Comparison of ENCODE assay signal across 29 cellular contexts in the genomic region with DNA sequence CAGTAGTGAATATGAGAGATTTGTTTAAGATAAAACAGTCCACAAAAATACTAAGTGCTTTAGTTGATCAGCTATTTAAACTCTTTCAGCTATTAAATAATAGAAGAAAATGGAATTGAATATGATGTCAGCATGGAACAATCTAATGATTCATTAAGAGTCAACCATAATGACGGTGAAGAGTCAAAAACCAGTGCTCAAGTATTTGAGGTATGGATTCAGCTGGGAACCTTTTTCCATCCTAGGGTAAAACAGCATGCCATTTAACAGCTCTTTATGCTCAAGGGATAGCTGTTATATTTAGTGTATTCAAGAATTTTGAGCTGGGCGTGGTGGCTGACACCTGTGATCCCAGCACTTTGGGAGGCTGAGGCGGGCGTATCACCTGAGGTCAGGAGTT. TPM values are rescaled to one million over a fixed set of nuclear protein-coding genes. Genes with fewer than 3 reads are reported as not detected.
DNase-seq lines count a peak whose midpoint lies in the region; ATAC-seq, FAIRE-seq and TF ChIP-seq lines count a peak whose summit lies in the region.
"Had no signal": no experiment of that assay in that cellular context is flagged by ENCODE, and none has a peak within 500 bp of the region (broad histone marks: within the 10 kb centered on the region; RNA-seq: fewer than 3 reads in every experiment).

No MANE protein-coding gene starts in this region.

- WGBS in upper lobe of left lung, 2 donors: 93 to 98% methylated on average over 4 of the region's 4 CpGs
- 96 to 97% methylated on average over 4 of the region's 4 CpGs for WGBS in sigmoid colon, 2 donors

- POLR2A ChIA-PET in PC-3 (lab: Charles Lee; ENCODE audit: unreplicated experiment): no interaction called here

- H3K36me3 ChIP-seq in PC-3 (ENCODE audit: low read depth, low read length) (no peaks in the 10 kb centered on the region), kidney (ENCODE audit: control insufficient read depth in 1 of 2, insufficient read depth in 2 of 2, low read length in 2 of 2) (no peaks in the 10 kb centered on the region), upper lobe of left lung (peaks cover 0 to 13% (median 2%) of the 10 kb centered on the region in 4 donors), sigmoid colon (peaks cover 0 to 49% (median 3%) of the 10 kb centered on the region in 4 donors)

- no peaks in the 10 kb centered on the region for H3K79me2 ChIP-seq in PC-3 (ENCODE audit: low read length)

- peak; percentile 23 for DNase-seq in AG10803 (ENCODE audit: low read depth)
- peak; percentile 24 for DNase-seq in PC-3
- DNase-seq in choroid plexus epithelial cell (ENCODE audit: low read depth): peak; percentile 67
- DNase-seq in kidney tubule cell (ENCODE audit: low spot score): peak; percentile 42
- DNase-seq in kidney: no peak
- no peak for DNase-seq in upper lobe of left lung
- DNase-seq in sigmoid colon: no peak
- DNase-seq in LoVo (ENCODE audit: low spot score): no peak
- DNase-seq: activated CD4-positive, alpha-beta T cell treated with anti-CD3 and anti-CD28 coated beads for 48 hours; activated CD8-positive, alpha-beta memory T cell treated with anti-CD3 and anti-CD28 coated beads for 24 hours; activated T-cell treated with anti-CD3 and anti-CD28 coated beads for 4 hours; anterior cingulate cortex; CD4-positive, alpha-beta memory T cell; central memory CD4-positive, alpha-beta T cell; left colon; NCI-H146; NCI-H345; NCI-H69; SHP77 treated with DMSO at 0.1 percent for 48 hours; stimulated activated naive B cell treated with anti-CD40 and anti-IgM and Interleukin-4, amounts not matched to agents 10 μg/mL and 1 μg/mL and 100 μg/mL, for 72 hours; upper lobe of right lung had no signal

- H3K27ac ChIP-seq in PC-3 (ENCODE audit: low read length): no peak overlapping the region
- H3K27ac ChIP-seq in kidney (ENCODE audit: low read depth in 2 of 2, low read length in 2 of 2): no peak overlapping the region
- H3K27ac ChIP-seq in upper lobe of left lung: no peak overlapping the region
- no peak overlapping the region for H3K27ac ChIP-seq in sigmoid colon
- H3K27ac ChIP-seq: A549, gastroesophageal sphincter, upper lobe of right lung, VCaP had no signal

- H3F3A ChIP-seq in PC-3 (ENCODE audit: low read length, unreplicated experiment): no peaks in the 10 kb centered on the region

- H3K4me3 ChIP-seq in AG10803 (ENCODE audit: low read length) (no peak overlapping the region), PC-3 (ENCODE audit: low read length) (no peak overlapping the region), choroid plexus epithelial cell (ENCODE audit: low read depth, low read length) (no peak overlapping the region), kidney (ENCODE audit: low read length in 2 of 2) (no peak overlapping the region), upper lobe of left lung (no peak overlapping the region), sigmoid colon (no peak overlapping the region)
- H3K4me3 ChIP-seq: A549, gastroesophageal sphincter, GM12878, upper lobe of right lung had no signal

- no peak overlapping the region for H2AFZ ChIP-seq in PC-3 (ENCODE audit: low read length)

- CTCF ChIA-PET in PC-3 (lab: Charles Lee): interaction anchor here (0.5 kb wide), 1 partner anchor 29 kb away, joined by 4 read pairs; no protein-coding TSS in a partner anchor

- no peaks in the 10 kb centered on the region for H3K9me3 ChIP-seq in PC-3 (ENCODE audit: low read length)
- H3K9me3 ChIP-seq in kidney (ENCODE audit: control insufficient read depth in 1 of 2, low read length in 2 of 2): peaks cover 0 to 3% of the 10 kb centered on the region in 2 donors
- no peaks in the 10 kb centered on the region for H3K9me3 ChIP-seq in upper lobe of left lung
- H3K9me3 ChIP-seq in sigmoid colon: peaks cover 0 to 2% (median 0%) of the 10 kb centered on the region in 4 donors
- H3K9me3 ChIP-seq: A549, upper lobe of right lung had no signal

- intact Hi-C loops in PC-3 (cut with micrococcal nuclease) (no loop called here), kidney (cut with DNase I) (no loop called here), sigmoid colon (cut with DNase I) (no loop called here)

- TF ChIP-seq POLR2A in upper lobe of left lung (IDR thresholded peaks at IDR 0.05) (no peak), sigmoid colon (IDR thresholded peaks at IDR 0.05) (no peak)

- no peak for TF ChIP-seq CTCF in AG10803 (conservative IDR thresholded peaks at IDR 0.05; ENCODE audit: low read length)
- no peak for TF ChIP-seq CTCF in PC-3 (conservative IDR thresholded peaks at IDR 0.05; ENCODE audit: low read depth, low read length)
- no peak for TF ChIP-seq CTCF in choroid plexus epithelial cell (conservative IDR thresholded peaks at IDR 0.05; ENCODE audit: low read depth, low read length)
- no peak for TF ChIP-seq CTCF in kidney (IDR thresholded peaks at IDR 0.05; ENCODE audit: borderline replicate concordance, extremely low read depth, insufficient read depth)
- no peak for TF ChIP-seq CTCF in upper lobe of left lung (IDR thresholded peaks at IDR 0.05)
- no peak for TF ChIP-seq CTCF in sigmoid colon (IDR thresholded peaks at IDR 0.05)

- H3K9me2 ChIP-seq in PC-3 (replicated peaks; ENCODE audit: low read length): no peaks in the 10 kb centered on the region

- FAIRE-seq in kidney (lab: Jason Lieb, UNC): no peak
- FAIRE-seq: A549, GM12878, H54 had no signal

- no peaks in the 10 kb centered on the region for H3K27me3 ChIP-seq in PC-3 (ENCODE audit: low read length)
- H3K27me3 ChIP-seq in upper lobe of left lung: no peaks in the 10 kb centered on the region
- H3K27me3 ChIP-seq in sigmoid colon: no peaks in the 10 kb centered on the region
- H3K27me3 ChIP-seq: gastroesophageal sphincter, upper lobe of right lung had no signal

- TF ChIP-seq EP300 in upper lobe of left lung (IDR thresholded peaks at IDR 0.05) (no peak), sigmoid colon (IDR thresholded peaks at IDR 0.05) (no peak)

- H3K9ac ChIP-seq in PC-3 (ENCODE audit: low read length) (no peak overlapping the region), kidney (ENCODE audit: low read length in 2 of 2) (no peak overlapping the region)

- H3K4me2 ChIP-seq in PC-3 (ENCODE audit: low read length): no peak overlapping the region
- H3K4me2 ChIP-seq: A549 had no signal

- peaks cover 9% of the 10 kb centered on the region for H3K4me1 ChIP-seq in PC-3 (ENCODE audit: insufficient read depth, low read length)
- no peaks in the 10 kb centered on the region for H3K4me1 ChIP-seq in kidney (ENCODE audit: control insufficient read depth in 1 of 2, insufficient read depth in 1 of 2, low read depth in 1 of 2, low read length in 2 of 2)
- H3K4me1 ChIP-seq in upper lobe of left lung: no peaks in the 10 kb centered on the region
- H3K4me1 ChIP-seq in sigmoid colon: no peaks in the 10 kb centered on the region
- H3K4me1 ChIP-seq: gastroesophageal sphincter, upper lobe of right lung had no signal

- H4K20me1 ChIP-seq in PC-3 (ENCODE audit: low read length): no peaks in the 10 kb centered on the region

- BruUV-seq in PC-3 (replicated peaks; lab: Mats Ljungman, UMichigan): no TSS peak

- ATAC-seq in PC-3 (no peak), upper lobe of left lung (ENCODE audit: low FRiP score in 2 of 2) (no peak)
- ATAC-seq: A549; activated naive CD4-positive, alpha-beta T cell treated with anti-CD3 and anti-CD28 coated beads, Interleukin-2, amount 50 U/mL, for 72 hours; gastroesophageal sphincter; GM12878; left colon; natural killer cell treated with Interleukin-12 subunit alpha and Interleukin-12 subunit beta and Interleukin-15 and Interleukin-18, amount 100 ng/mL, for 72 hours; Panc1; stimulated activated naive B cell treated with anti-CD40 and anti-IgM and Interleukin-4, amounts not matched to agents 10 μg/mL and 1 μg/mL and 100 μg/mL, for 72 hours; upper lobe of right lung had no signal

RNA-seq across cellular contexts. Expression of a gene that starts 29.7 kb away (rescaled TPM):
- 1.6 and 4.4 TPM in 2 replicates for total RNA-seq in PC-3 (2014; rRNA removed)
- 12.6 TPM for total RNA-seq in kidney
- polyA plus RNA-seq in kidney (ENCODE audit: insufficient read depth, low read depth, low replicate concordance): 2.7 TPM
- 10 to 100 TPM in 2 of 6 donors, 1 to 10 TPM in 4; 6.4 to 24.1 (median 8.7) TPM for total RNA-seq in upper lobe of left lung
- 10 to 100 TPM; 15.9 to 23.5 (median 18.9) TPM for total RNA-seq in sigmoid colon
- polyA plus RNA-seq in sigmoid colon: 1 to 10 TPM; 2.3 to 2.8 (median 2.4) TPM

RNA-seq across cellular contexts. Expression of a gene that starts 30.3 kb away (rescaled TPM):
- total RNA-seq in PC-3 (2014; rRNA removed) (60.5 and 65.4 TPM in 2 replicates), kidney (37.8 TPM), upper lobe of left lung (10 to 100 TPM; 15.8 to 44.0 (median 27.8) TPM), sigmoid colon (10 to 100 TPM in 2 of 4 donors, 1 to 10 TPM in 2; 3.3 to 23.0 (median 10.9) TPM)
- polyA plus RNA-seq in kidney (ENCODE audit: insufficient read depth, low read depth, low replicate concordance) (55.0 TPM), sigmoid colon (10 to 100 TPM; 16.4 to 20.4 (median 20.1) TPM)

Comparison
In these comparisons a context has a peak if more than half of its experiments do, and no peak if none do; other contexts are left out.
1. DNase-seq: peak in AG10803 (single experiment), PC-3 (single experiment), choroid plexus epithelial cell (single experiment) and kidney tubule cell (single experiment); none in kidney (single experiment), upper lobe of left lung (0 of 2), sigmoid colon (single experiment) and LoVo (single experiment).